Comparison of ENCODE assay signal across 18 cellular contexts in genomic region chr7:117227091-117227490, GRCh38.
"Had no signal": no experiment of that assay in that cellular context is flagged by ENCODE, and none has a peak within 500 bp of the region (broad histone marks: within the 10 kb centered on the region; RNA-seq: fewer than 3 reads in every experiment).

No MANE protein-coding gene starts in this region.

- H3K9me3 ChIP-seq: tibial artery had no signal

- H3K4me1 ChIP-seq: left lung, tibial artery had no signal

- H3K4me3 ChIP-seq: left lung, tibial artery had no signal

- DNase-seq: activated CD4-positive, alpha-beta T cell treated with anti-CD3 and anti-CD28 coated beads, Interleukin-2, amount 50 U/mL, for 1 hour; activated CD8-positive, alpha-beta memory T cell treated with anti-CD3 and anti-CD28 coated beads for 24 hours; activated gamma-delta T cell treated with Interleukin-2 at 50 U/mL for 16 hours; amygdala; brain microvascular endothelial cell; dermis blood vessel endothelial cell; effector memory CD8-positive, alpha-beta T cell; islet precursor cell; left lung; mesenchymal stem cell; stimulated activated CD4-positive, alpha-beta T cell treated with anti-CD3 and anti-CD28 coated beads, Interleukin-15, amount 100 ng/mL, for 24 hours; stimulated activated CD4-positive, alpha-beta T cell treated with anti-CD3 and anti-CD28 coated beads, Interleukin-4, amount 100 ng/mL, for 1 hour; stimulated activated naive CD4-positive, alpha-beta T cell; T-helper 17 cell; tibial artery had no signal

- H3K27me3 ChIP-seq: brain microvascular endothelial cell, left lung, tibial artery had no signal

- FAIRE-seq: TTC549, urothelium cell line had no signal

- ATAC-seq: activated CD4-positive, CD25-positive, alpha-beta regulatory T cell treated with anti-CD3 and anti-CD28 coated beads, Interleukin-2, amount 50 U/mL, for 24 hours; effector memory CD8-positive, alpha-beta T cell; left lung; T-helper 17 cell had no signal

- H3K27ac ChIP-seq: brain microvascular endothelial cell, left lung, tibial artery had no signal
